8 cellular contexts compared by ENCODE assay signal in the genomic region with DNA sequence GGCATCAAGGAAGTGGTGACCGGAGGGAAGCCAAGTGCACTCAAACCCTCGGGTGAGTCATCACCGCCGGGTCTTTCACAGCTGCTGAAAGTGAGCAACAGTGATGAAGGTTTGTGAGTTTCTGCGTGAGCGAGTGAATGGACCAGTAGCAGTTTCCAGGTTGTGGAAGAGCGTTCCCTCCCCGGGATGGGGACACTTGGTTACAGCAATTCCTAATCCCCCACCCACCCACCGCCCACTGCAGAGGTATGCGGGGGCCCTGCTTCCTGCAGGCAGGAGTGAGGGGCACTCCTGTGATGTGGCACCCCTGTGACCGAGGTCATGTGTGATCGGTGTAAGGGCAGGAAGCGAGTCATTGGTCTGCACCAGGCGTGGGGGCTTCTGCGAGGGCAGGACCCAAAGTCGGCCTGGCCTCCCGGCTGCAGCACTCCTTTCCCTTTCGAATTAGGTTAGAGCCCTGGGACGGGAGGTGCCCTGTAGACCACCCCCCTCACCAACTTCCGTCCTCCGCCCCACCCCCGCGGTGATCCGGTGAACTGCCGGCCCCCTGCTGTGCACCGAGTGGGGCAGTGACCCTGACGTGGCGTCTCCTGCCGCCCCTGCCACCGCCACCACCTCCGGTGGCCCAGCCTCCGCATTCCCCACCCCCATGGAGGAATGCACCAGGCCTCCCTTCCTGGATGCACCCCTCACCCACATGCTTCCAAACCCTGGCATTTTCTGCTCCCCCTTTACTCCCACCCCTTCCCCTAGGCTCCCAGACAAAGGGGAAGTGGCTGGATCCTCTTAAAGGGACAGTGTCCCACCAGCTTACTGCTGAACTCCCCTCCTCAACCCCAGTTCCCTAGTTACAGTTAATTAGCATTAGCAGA.
A peak's percentile ranks its signal among the peaks of the same experiment; 100 is the strongest.
DNase-seq lines count a peak whose midpoint lies in the region; ATAC-seq and TF ChIP-seq lines count a peak whose summit lies in the region.

No MANE protein-coding gene starts in this region.

- H3K27me3 Mint-ChIP-seq in activated T-cell treated with anti-CD3 and anti-CD28 coated beads, Interleukin-2, amount 50 U/mL, for 24 hours: no peaks in the 10 kb centered on the region
- H3K27me3 Mint-ChIP-seq in nephron progenitor cell (ENCODE audit: low read depth, poor library complexity): peaks cover 3% of the 10 kb centered on the region
- H3K27me3 Mint-ChIP-seq in stimulated activated naive CD8-positive, alpha-beta T cell treated with anti-CD3 and anti-CD28 coated beads, Interleukin-15, Interleukin-2, amounts not matched to agents 100 ng/mL and 50 ng/mL, for 24 hours: no peaks in the 10 kb centered on the region

- H3K4me3 Mint-ChIP-seq in activated T-cell treated with anti-CD3 and anti-CD28 coated beads, Interleukin-2, amount 50 U/mL, for 24 hours: peak overlapping the region; percentile 78
- peak overlapping the region; percentile 79 for H3K4me3 Mint-ChIP-seq in nephron progenitor cell
- peak overlapping the region; percentile 70 for H3K4me3 Mint-ChIP-seq in stimulated activated naive CD8-positive, alpha-beta T cell treated with anti-CD3 and anti-CD28 coated beads, Interleukin-15, Interleukin-2, amounts not matched to agents 100 ng/mL and 50 ng/mL, for 24 hours

- TF ChIP-seq CTCF in GM12875 (IDR thresholded peaks at IDR 0.05; ENCODE audit: borderline replicate concordance, insufficient read depth, low read depth, low read length) (no peak), OCI-LY3 (IDR thresholded peaks at IDR 0.05; ENCODE audit: low read depth, low read length) (no peak), fibroblast of mammary gland (conservative IDR thresholded peaks at IDR 0.05; ENCODE audit: control insufficient read depth, insufficient read depth, low read depth, low read length) (no peak), nephron progenitor cell (IDR thresholded peaks at IDR 0.05) (no peak)

- no peaks in the 10 kb centered on the region for H4K20me1 ChIP-seq in OCI-LY3 (ENCODE audit: insufficient read depth, low read length)

- peaks cover 35% of the 10 kb centered on the region for H3K4me1 ChIP-seq in OCI-LY3 (ENCODE audit: low read length)

- H3K4me1 Mint-ChIP-seq in activated T-cell treated with anti-CD3 and anti-CD28 coated beads, Interleukin-2, amount 50 U/mL, for 24 hours (ENCODE audit: low read depth): peaks cover 26% of the 10 kb centered on the region
- peaks cover 46% of the 10 kb centered on the region for H3K4me1 Mint-ChIP-seq in nephron progenitor cell
- H3K4me1 Mint-ChIP-seq in stimulated activated naive CD8-positive, alpha-beta T cell treated with anti-CD3 and anti-CD28 coated beads, Interleukin-15, Interleukin-2, amounts not matched to agents 100 ng/mL and 50 ng/mL, for 24 hours (ENCODE audit: low read depth): peaks cover 30% of the 10 kb centered on the region

- peak; percentile 83 for DNase-seq in activated T-cell treated with anti-CD3 and anti-CD28 coated beads, Interleukin-2, amount 50 U/mL, for 24 hours
- peak; percentile 96 for DNase-seq in fibroblast of mammary gland (ENCODE audit: low read depth)
- DNase-seq in nephron progenitor cell: peak; percentile 68
- DNase-seq in HEK293T (ENCODE audit: extremely low spot score): no peak

- peak overlapping the region; percentile 93 for H3K27ac Mint-ChIP-seq in activated T-cell treated with anti-CD3 and anti-CD28 coated beads, Interleukin-2, amount 50 U/mL, for 24 hours
- peak overlapping the region; percentile 98 for H3K27ac Mint-ChIP-seq in nephron progenitor cell
- H3K27ac Mint-ChIP-seq in stimulated activated naive CD8-positive, alpha-beta T cell treated with anti-CD3 and anti-CD28 coated beads, Interleukin-15, Interleukin-2, amounts not matched to agents 100 ng/mL and 50 ng/mL, for 24 hours: peak overlapping the region; percentile 81

- peak overlapping the region; percentile 90 for H3K27ac ChIP-seq in OCI-LY3 (ENCODE audit: low read length)

- peak overlapping the region; percentile 91 for H3K4me2 ChIP-seq in OCI-LY3 (ENCODE audit: low read length)

- H3K4me3 ChIP-seq in GM12875 (ENCODE audit: low read depth, low read length) (peak overlapping the region; percentile 74), OCI-LY3 (ENCODE audit: low read length) (peak overlapping the region; percentile 77), fibroblast of mammary gland (ENCODE audit: control insufficient read depth, low read depth, low read length) (peak overlapping the region; percentile 17)

- peaks cover 30% of the 10 kb centered on the region for H3K36me3 ChIP-seq in OCI-LY3 (replicated peaks; ENCODE audit: low read depth, low read length)

- no peaks in the 10 kb centered on the region for H3K9me3 Mint-ChIP-seq in activated T-cell treated with anti-CD3 and anti-CD28 coated beads, Interleukin-2, amount 50 U/mL, for 24 hours
- peaks cover 7% of the 10 kb centered on the region for H3K9me3 Mint-ChIP-seq in nephron progenitor cell
- H3K9me3 Mint-ChIP-seq in stimulated activated naive CD8-positive, alpha-beta T cell treated with anti-CD3 and anti-CD28 coated beads, Interleukin-15, Interleukin-2, amounts not matched to agents 100 ng/mL and 50 ng/mL, for 24 hours: no peaks in the 10 kb centered on the region

- peaks cover 4% of the 10 kb centered on the region; the same call in 1 of the 2 replicates for H3K9me3 ChIP-seq in OCI-LY3 (ENCODE audit: insufficient read depth, low read length)

- CTCF ChIA-PET in HEK293T (lab: Yijun Ruan, JAX): no interaction called here

- peaks cover 31% of the 10 kb centered on the region for H3K36me3 Mint-ChIP-seq in activated T-cell treated with anti-CD3 and anti-CD28 coated beads, Interleukin-2, amount 50 U/mL, for 24 hours (ENCODE audit: low read depth)
- peaks cover 36% of the 10 kb centered on the region for H3K36me3 Mint-ChIP-seq in nephron progenitor cell (ENCODE audit: low read depth)
- peaks cover 10% of the 10 kb centered on the region for H3K36me3 Mint-ChIP-seq in stimulated activated naive CD8-positive, alpha-beta T cell treated with anti-CD3 and anti-CD28 coated beads, Interleukin-15, Interleukin-2, amounts not matched to agents 100 ng/mL and 50 ng/mL, for 24 hours (ENCODE audit: low read depth)

- H3K27me3 ChIP-seq in OCI-LY3 (ENCODE audit: low read depth, low read length): no peaks in the 10 kb centered on the region

- peak overlapping the region; percentile 78 for H3K9ac ChIP-seq in OCI-LY3 (ENCODE audit: low read length)

- peak overlapping the region; percentile 60; the same call in 1 of the 2 replicates for H2AFZ ChIP-seq in OCI-LY3 (ENCODE audit: low read depth, low read length)

- ATAC-seq in HG02759 (IDR thresholded peaks at IDR 0.05; ENCODE audit: unreplicated experiment): peak; percentile 56

- peaks cover 21% of the 10 kb centered on the region for H3K79me2 ChIP-seq in OCI-LY3 (ENCODE audit: low read length)

- POLR2A ChIA-PET in HEK293T (lab: Yijun Ruan, JAX): interaction anchor here (1.2 to 1.6 kb wide), 3 partner anchors 10 to 15 kb away, joined by 3 to 5 read pairs (median 3); a partner anchor contains a TSS

TF ChIP-seq in HEK293T, 16 proteins besides CTCF, POLR2A, EP300 and RAD21:
- no peak for TF ChIP-seq NFRKB (IDR thresholded peaks at IDR 0.05)
- TF ChIP-seq L3MBTL2 (conservative IDR thresholded peaks at IDR 0.05): no peak
- TF ChIP-seq TARDBP (IDR thresholded peaks at IDR 0.05): no peak
- TF ChIP-seq, protein P1, sequence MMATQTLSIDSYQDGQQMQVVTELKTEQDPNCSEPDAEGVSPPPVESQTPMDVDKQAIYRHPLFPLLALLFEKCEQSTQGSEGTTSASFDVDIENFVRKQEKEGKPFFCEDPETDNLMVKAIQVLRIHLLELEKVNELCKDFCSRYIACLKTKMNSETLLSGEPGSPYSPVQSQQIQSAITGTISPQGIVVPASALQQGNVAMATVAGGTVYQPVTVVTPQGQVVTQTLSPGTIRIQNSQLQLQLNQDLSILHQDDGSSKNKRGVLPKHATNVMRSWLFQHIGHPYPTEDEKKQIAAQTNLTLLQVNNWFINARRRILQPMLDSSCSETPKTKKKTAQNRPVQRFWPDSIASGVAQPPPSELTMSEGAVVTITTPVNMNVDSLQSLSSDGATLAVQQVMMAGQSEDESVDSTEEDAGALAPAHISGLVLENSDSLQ (IDR thresholded peaks at IDR 0.05): no peak
- no peak for TF ChIP-seq SP1 (IDR thresholded peaks at IDR 0.05)
- no peak for TF ChIP-seq CTBP1 (IDR thresholded peaks at IDR 0.05; ENCODE audit: borderline replicate concordance)
- no peak for TF ChIP-seq LEF1 (IDR thresholded peaks at IDR 0.05; ENCODE audit: borderline replicate concordance)
- no peak for TF ChIP-seq BHLHE40 (IDR thresholded peaks at IDR 0.05; ENCODE audit: borderline replicate concordance)
- TF ChIP-seq ELF4 (IDR thresholded peaks at IDR 0.05): no peak
- no peak for TF ChIP-seq ARNT (IDR thresholded peaks at IDR 0.05)
- TF ChIP-seq SUZ12 (IDR thresholded peaks at IDR 0.05): no peak
TF ChIP-seq in HEK293T: peak in this region for 0.

Comparison
In these comparisons a context has a peak if more than half of its experiments do, and no peak if none do; other contexts are left out.
1. H3K4me3 ChIP-seq: peak in every context shown above with its lines; median percentile 77 in OCI-LY3; 74 in GM12875; 17 in fibroblast of mammary gland.